ENCODE assay signal across 21 cellular contexts in the genomic region with DNA sequence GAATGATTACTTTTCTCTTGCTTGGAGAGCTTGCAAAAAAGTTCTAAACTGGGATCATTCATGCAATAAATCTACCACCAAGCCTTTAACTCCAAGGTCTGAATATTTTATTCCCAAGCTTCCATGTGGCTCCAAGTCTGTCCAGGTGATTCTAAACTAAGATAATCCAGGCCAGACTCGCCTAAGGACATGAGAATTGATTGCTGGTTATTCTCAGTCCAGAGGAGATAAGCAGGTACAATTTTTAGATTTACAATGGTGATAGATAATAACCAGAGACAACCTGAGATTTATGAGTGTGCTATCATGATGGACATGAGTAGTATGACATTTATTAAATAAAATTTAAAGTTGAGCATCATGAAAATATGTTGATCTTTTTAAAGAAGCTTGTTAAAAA.
"Had no signal": no experiment of that assay in that cellular context is flagged by ENCODE, and none has a peak within 500 bp of the region (broad histone marks: within the 10 kb centered on the region; RNA-seq: fewer than 3 reads in every experiment).

No MANE protein-coding gene starts in this region.

- H3K79me2 ChIP-seq: hepatocyte had no signal

- H3K4me3 ChIP-seq: coronary artery, dorsolateral prefrontal cortex, esophagus muscularis mucosa, gastroesophageal sphincter, heart left ventricle, hepatocyte, lower lobe of right lung, mucosa of descending colon had no signal

- H2AFZ ChIP-seq: hepatocyte had no signal

- H3K4me1 ChIP-seq: esophagus muscularis mucosa, foreskin keratinocyte, gastroesophageal sphincter, lower lobe of right lung had no signal

- H3K27ac ChIP-seq: dorsolateral prefrontal cortex, foreskin keratinocyte, gastroesophageal sphincter, hepatocyte, lower lobe of right lung had no signal

- ATAC-seq: foreskin keratinocyte, gastroesophageal sphincter, left colon, left lobe of liver, left ventricle myocardium superior, lower lobe of right lung, mucosa of descending colon had no signal

- H3K36me3 ChIP-seq: esophagus muscularis mucosa, gastroesophageal sphincter, heart left ventricle, lower lobe of right lung had no signal

- DNase-seq: dermis blood vessel endothelial cell; dorsolateral prefrontal cortex; effector CD4-positive, alpha-beta T cell; effector memory CD4-positive, alpha-beta T cell; foreskin keratinocyte; heart left ventricle; hypothalamus; immature natural killer cell; islet precursor cell; kidney glomerular epithelial cell; left colon; left ventricle myocardium superior; lower lobe of right lung; mesenchymal stem cell; mucosa of descending colon; naive B cell had no signal

- H3K9me3 ChIP-seq: esophagus muscularis mucosa, gastroesophageal sphincter, heart left ventricle, lower lobe of right lung, mucosa of descending colon had no signal

- H3K27me3 ChIP-seq: dorsolateral prefrontal cortex, esophagus muscularis mucosa, foreskin keratinocyte, gastroesophageal sphincter, heart left ventricle, hepatocyte had no signal

- H3K4me2 ChIP-seq: hepatocyte had no signal
